ENCODE assay signal across 8 cellular contexts in the genomic region with DNA sequence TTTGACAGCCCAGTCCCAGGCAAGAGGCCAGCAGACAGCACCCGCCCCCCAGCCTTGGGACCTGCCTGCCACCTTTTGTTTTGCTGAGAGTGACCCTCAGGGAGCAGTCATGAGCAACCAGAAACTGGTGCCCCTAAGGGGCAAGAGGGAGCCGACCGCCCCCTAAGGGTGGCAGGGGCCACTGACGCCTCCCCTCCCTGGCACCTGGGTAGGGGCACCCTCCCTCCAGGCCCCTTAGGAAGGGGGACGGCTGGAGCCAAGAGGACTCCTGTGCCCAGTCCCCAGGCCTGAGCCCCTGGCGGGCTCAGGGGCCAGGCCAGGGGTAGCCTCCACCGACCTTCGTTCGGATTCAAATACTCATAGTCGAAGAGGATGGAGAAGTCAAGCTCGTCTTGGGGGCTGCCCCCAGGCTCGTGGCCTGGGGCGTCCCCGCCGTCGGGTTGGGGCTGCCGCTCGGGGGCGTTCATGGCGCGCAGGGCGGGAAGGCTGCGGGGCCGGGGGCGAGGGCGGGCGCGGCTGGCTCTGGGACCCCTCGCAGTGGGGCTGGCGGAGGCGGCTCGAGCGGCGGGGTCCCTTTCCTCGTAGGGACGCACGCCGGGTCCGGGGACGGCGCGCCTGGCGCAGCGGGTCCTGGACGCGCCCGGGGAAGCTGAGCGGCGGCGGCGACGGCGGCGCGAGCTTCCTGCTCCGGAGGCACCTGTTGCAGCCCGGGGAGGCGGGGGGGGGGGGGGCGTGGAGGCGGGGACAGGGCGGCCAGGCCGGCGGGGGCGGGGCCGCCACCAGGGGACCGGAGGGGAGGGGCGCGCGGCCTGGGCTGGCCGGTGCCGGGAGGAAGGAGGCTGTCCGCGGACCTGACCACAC.
DNase-seq lines count a peak whose midpoint lies in the region; ATAC-seq and TF ChIP-seq lines count a peak whose summit lies in the region.

Gene NFATC2, minus strand, starts transcription at position 687 of the 861 bp plus-strand sequence. Its CDS starts 220 bp downstream, at position 467.

- DNase-seq in NCI-H345 (lab: John Stamatoyannopoulos, UW): peak; percentile 64
- no peak for DNase-seq in NCI-H345 treated with DMSO at 0.1 percent for 48 hours (lab: John Stamatoyannopoulos, UW; ENCODE audit: unreplicated experiment)
- DNase-seq in activated naive CD4-positive, alpha-beta T cell treated with anti-CD3 and anti-CD28 coated beads, Interleukin-2, amount 50 U/mL, for 16 hours: peak; percentile 62
- DNase-seq in islet precursor cell: peak; percentile 81
- peak; percentile 50 to 58 for DNase-seq in stimulated activated CD4-positive, alpha-beta T cell treated with anti-CD3 and anti-CD28 coated beads, Interleukin-4, amount 100 ng/mL, for 4 hours
- no peak for DNase-seq in DMS79 treated with DMSO at 0.1 percent for 48 hours (lab: John Stamatoyannopoulos, UW)

- peak; percentile 37 for ATAC-seq in HG02981 (IDR thresholded peaks at IDR 0.05; ENCODE audit: unreplicated experiment)

- peak; percentile 47 for TF ChIP-seq POLR2A in Raji (IDR thresholded peaks at IDR 0.05; ENCODE audit: insufficient read depth, low read depth, low read length)

Comparison
In these comparisons a context has a peak if more than half of its experiments do, and no peak if none do; other contexts are left out.
1. DNase-seq: peak in NCI-H345 (single experiment), activated naive CD4-positive, alpha-beta T cell treated with anti-CD3 and anti-CD28 coated beads, Interleukin-2, amount 50 U/mL, for 16 hours (single experiment), islet precursor cell (single experiment) and stimulated activated CD4-positive, alpha-beta T cell treated with anti-CD3 and anti-CD28 coated beads, Interleukin-4, amount 100 ng/mL, for 4 hours (2 of 2); none in NCI-H345 treated with DMSO at 0.1 percent for 48 hours (single experiment) and DMS79 treated with DMSO at 0.1 percent for 48 hours (single experiment).